In genomic region chr2:172574965-172575364, GRCh38 we compare ENCODE assay signal across 35 cellular contexts.
"Had no signal": no experiment of that assay in that cellular context is flagged by ENCODE, and none has a peak within 500 bp of the region (broad histone marks: within the 10 kb centered on the region; RNA-seq: fewer than 3 reads in every experiment).

No MANE protein-coding gene starts in this region.

- ATAC-seq: activated CD8-positive, alpha-beta memory T cell treated with anti-CD3 and anti-CD28 coated beads, Interleukin-2, amount 10 ng/mL, durations not matched to agents 7 days and 5 days; activated naive CD8-positive, alpha-beta T cell treated with anti-CD3 and anti-CD28 coated beads, Interleukin-2, amount 50 U/mL, for 24 hours; Right ventricle myocardium inferior had no signal

- H3K27ac ChIP-seq: PC-9, RWPE1, WERI-Rb-1 had no signal

- FAIRE-seq: bronchial epithelial cell, RCC 7860 had no signal

- H3K4me3 Mint-ChIP-seq: activated CD4-positive, alpha-beta memory T cell treated with anti-CD3 and anti-CD28 coated beads, Interleukin-2, amount 10 ng/mL, durations not matched to agents 7 days and 5 days; activated CD8-positive, alpha-beta memory T cell treated with anti-CD3 and anti-CD28 coated beads, Interleukin-2, amount 10 ng/mL, durations not matched to agents 7 days and 5 days; activated naive CD4-positive, alpha-beta T cell treated with anti-CD3 and anti-CD28 coated beads for 36 hours; activated naive CD8-positive, alpha-beta T cell; activated naive CD8-positive, alpha-beta T cell treated with anti-CD3 and anti-CD28 coated beads, Interleukin-2, amount 50 U/mL, for 24 hours; brain had no signal

- H3K27me3 Mint-ChIP-seq: activated CD4-positive, alpha-beta memory T cell treated with anti-CD3 and anti-CD28 coated beads, Interleukin-2, amount 10 ng/mL, durations not matched to agents 7 days and 5 days; activated CD8-positive, alpha-beta memory T cell treated with anti-CD3 and anti-CD28 coated beads, Interleukin-2, amount 10 ng/mL, durations not matched to agents 7 days and 5 days; activated naive CD8-positive, alpha-beta T cell; activated naive CD8-positive, alpha-beta T cell treated with anti-CD3 and anti-CD28 coated beads, Interleukin-2, amount 50 U/mL, for 24 hours had no signal

- H3K4me2 ChIP-seq: PC-9 had no signal

- H3K27me3 ChIP-seq: MG63 had no signal

- DNase-seq: activated CD4-positive, alpha-beta memory T cell treated with anti-CD3 and anti-CD28 coated beads, Interleukin-2, amount 10 ng/mL, durations not matched to agents 7 days and 5 days; activated CD4-positive, alpha-beta T cell treated with anti-CD3 and anti-CD28 coated beads for 1 hour; activated CD4-positive, alpha-beta T cell treated with anti-CD3 and anti-CD28 coated beads for 48 hours; activated CD4-positive, CD25-positive, alpha-beta regulatory T cell; activated CD8-positive, alpha-beta memory T cell treated with anti-CD3 and anti-CD28 coated beads for 24 hours; activated CD8-positive, alpha-beta memory T cell treated with anti-CD3 and anti-CD28 coated beads, Interleukin-2, amount 10 ng/mL, durations not matched to agents 7 days and 5 days; activated CD8-positive, alpha-beta memory T cell treated with anti-CD3 and anti-CD28 coated beads, Interleukin-2, amount 50 U/mL, for 48 hours; activated gamma-delta T cell; activated naive CD4-positive, alpha-beta T cell treated with anti-CD3 and anti-CD28 coated beads for 36 hours; activated naive CD8-positive, alpha-beta T cell treated with anti-CD3 and anti-CD28 coated beads, Interleukin-2, amount 50 U/mL, for 24 hours; anterior cingulate cortex; caudate nucleus; cerebellar nuclear complex; MG63; MV-4-11; NCI-H1092; NCI-H1436 treated with DMSO at 0.1 percent for 48 hours; NCI-H1694 treated with DMSO at 0.1 percent for 48 hours; NCI-H2029; NCI-H2107; NCI-H345; NCI-H524 treated with DMSO at 0.1 percent for 48 hours; NK-92 treated with Interleukin-12 subunit alpha and Interleukin-12 subunit beta, amount 100 ng/mL, for 24 hours; PC-9; SW 1271; T-helper 1 cell; T-helper 9 cell; WERI-Rb-1 had no signal

- H3K27ac Mint-ChIP-seq: activated CD4-positive, alpha-beta memory T cell treated with anti-CD3 and anti-CD28 coated beads, Interleukin-2, amount 10 ng/mL, durations not matched to agents 7 days and 5 days; activated CD8-positive, alpha-beta memory T cell treated with anti-CD3 and anti-CD28 coated beads, Interleukin-2, amount 10 ng/mL, durations not matched to agents 7 days and 5 days; activated naive CD4-positive, alpha-beta T cell treated with anti-CD3 and anti-CD28 coated beads for 36 hours; activated naive CD8-positive, alpha-beta T cell; activated naive CD8-positive, alpha-beta T cell treated with anti-CD3 and anti-CD28 coated beads, Interleukin-2, amount 50 U/mL, for 24 hours; activated T-helper 2 cell treated with anti-CD3 and anti-CD28 coated beads, Interferon-gamma antibody, Interleukin-2, Interleukin-4, amounts not matched to agents 10 μg/mL and 5 μg/mL and 100 μg/mL, durations not matched to agents 14 hours and 24 hours and 36 hours; brain had no signal

- H3K4me3 ChIP-seq: MG63, PC-9 had no signal

- H2AFZ ChIP-seq: PC-9 had no signal

- H3K4me1 Mint-ChIP-seq: activated CD4-positive, alpha-beta memory T cell treated with anti-CD3 and anti-CD28 coated beads, Interleukin-2, amount 10 ng/mL, durations not matched to agents 7 days and 5 days; activated CD8-positive, alpha-beta memory T cell treated with anti-CD3 and anti-CD28 coated beads, Interleukin-2, amount 10 ng/mL, durations not matched to agents 7 days and 5 days; brain had no signal
